ENCODE assay signal across 1 cellular context in genomic region chr12:56551070-56551469, GRCh38.
A peak's percentile ranks its signal among the peaks of the same experiment; 100 is the strongest.
TF ChIP-seq lines count a peak whose summit lies in the region.

No MANE protein-coding gene starts in this region.

TF ChIP-seq in GM12878, 131 proteins besides CTCF, POLR2A, EP300 and RAD21 (continued from another document):
- TF ChIP-seq HSF1 (IDR thresholded peaks at IDR 0.05; ENCODE audit: low read depth, low read length) (no peak), MEF2A (IDR thresholded peaks at IDR 0.05; ENCODE audit: insufficient read depth, low read depth, low read length) (no peak), RCOR1 (conservative IDR thresholded peaks at IDR 0.05; ENCODE audit: low read depth, low read length) (no peak), CHD2 (IDR thresholded peaks at IDR 0.05; ENCODE audit: borderline replicate concordance, low read depth, low read length) (no peak), CHD4 (IDR thresholded peaks at IDR 0.05) (no peak), RUNX3 (IDR thresholded peaks at IDR 0.05; ENCODE audit: low read length) (peak; percentile 60; the same call in 1 of the 2 replicates), TARDBP (IDR thresholded peaks at IDR 0.05; ENCODE audit: borderline replicate concordance) (no peak), TAF1 (IDR thresholded peaks at IDR 0.05; ENCODE audit: borderline replicate concordance, low read depth, low read length) (no peak), LARP7 (IDR thresholded peaks at IDR 0.05) (no peak), HCFC1 (IDR thresholded peaks at IDR 0.05; ENCODE audit: low read length) (no peak), SUPT20H (IDR thresholded peaks at IDR 0.05; ENCODE audit: borderline replicate concordance, control insufficient read depth, low read depth, low read length) (no peak), JUNB (IDR thresholded peaks at IDR 0.05) (peak; percentile 47), PKNOX1 (IDR thresholded peaks at IDR 0.05) (peak; percentile 18; the same call in 1 of the 2 replicates), MTA2 (IDR thresholded peaks at IDR 0.05; ENCODE audit: low read depth) (no peak), SMC3 (IDR thresholded peaks at IDR 0.05; ENCODE audit: borderline replicate concordance, low read length) (no peak), YY1 (IDR thresholded peaks at IDR 0.05; ENCODE audit: low read depth, low read length) (no peak), SREBF1 (IDR thresholded peaks at IDR 0.05; ENCODE audit: low read length) (no peak)
- TF ChIP-seq, protein P1, sequence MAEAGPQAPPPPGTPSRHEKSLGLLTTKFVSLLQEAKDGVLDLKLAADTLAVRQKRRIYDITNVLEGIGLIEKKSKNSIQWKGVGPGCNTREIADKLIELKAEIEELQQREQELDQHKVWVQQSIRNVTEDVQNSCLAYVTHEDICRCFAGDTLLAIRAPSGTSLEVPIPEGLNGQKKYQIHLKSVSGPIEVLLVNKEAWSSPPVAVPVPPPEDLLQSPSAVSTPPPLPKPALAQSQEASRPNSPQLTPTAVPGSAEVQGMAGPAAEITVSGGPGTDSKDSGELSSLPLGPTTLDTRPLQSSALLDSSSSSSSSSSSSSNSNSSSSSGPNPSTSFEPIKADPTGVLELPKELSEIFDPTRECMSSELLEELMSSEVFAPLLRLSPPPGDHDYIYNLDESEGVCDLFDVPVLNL (IDR thresholded peaks at IDR 0.05; ENCODE audit: low read depth, low read length): no peak
- TF ChIP-seq, protein P2, sequence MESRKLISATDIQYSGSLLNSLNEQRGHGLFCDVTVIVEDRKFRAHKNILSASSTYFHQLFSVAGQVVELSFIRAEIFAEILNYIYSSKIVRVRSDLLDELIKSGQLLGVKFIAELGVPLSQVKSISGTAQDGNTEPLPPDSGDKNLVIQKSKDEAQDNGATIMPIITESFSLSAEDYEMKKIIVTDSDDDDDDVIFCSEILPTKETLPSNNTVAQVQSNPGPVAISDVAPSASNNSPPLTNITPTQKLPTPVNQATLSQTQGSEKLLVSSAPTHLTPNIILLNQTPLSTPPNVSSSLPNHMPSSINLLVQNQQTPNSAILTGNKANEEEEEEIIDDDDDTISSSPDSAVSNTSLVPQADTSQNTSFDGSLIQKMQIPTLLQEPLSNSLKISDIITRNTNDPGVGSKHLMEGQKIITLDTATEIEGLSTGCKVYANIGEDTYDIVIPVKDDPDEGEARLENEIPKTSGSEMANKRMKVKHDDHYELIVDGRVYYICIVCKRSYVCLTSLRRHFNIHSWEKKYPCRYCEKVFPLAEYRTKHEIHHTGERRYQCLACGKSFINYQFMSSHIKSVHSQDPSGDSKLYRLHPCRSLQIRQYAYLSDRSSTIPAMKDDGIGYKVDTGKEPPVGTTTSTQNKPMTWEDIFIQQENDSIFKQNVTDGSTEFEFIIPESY (IDR thresholded peaks at IDR 0.05): no peak
